Comparison of ENCODE assay signal across 1 cellular context in the genomic region with DNA sequence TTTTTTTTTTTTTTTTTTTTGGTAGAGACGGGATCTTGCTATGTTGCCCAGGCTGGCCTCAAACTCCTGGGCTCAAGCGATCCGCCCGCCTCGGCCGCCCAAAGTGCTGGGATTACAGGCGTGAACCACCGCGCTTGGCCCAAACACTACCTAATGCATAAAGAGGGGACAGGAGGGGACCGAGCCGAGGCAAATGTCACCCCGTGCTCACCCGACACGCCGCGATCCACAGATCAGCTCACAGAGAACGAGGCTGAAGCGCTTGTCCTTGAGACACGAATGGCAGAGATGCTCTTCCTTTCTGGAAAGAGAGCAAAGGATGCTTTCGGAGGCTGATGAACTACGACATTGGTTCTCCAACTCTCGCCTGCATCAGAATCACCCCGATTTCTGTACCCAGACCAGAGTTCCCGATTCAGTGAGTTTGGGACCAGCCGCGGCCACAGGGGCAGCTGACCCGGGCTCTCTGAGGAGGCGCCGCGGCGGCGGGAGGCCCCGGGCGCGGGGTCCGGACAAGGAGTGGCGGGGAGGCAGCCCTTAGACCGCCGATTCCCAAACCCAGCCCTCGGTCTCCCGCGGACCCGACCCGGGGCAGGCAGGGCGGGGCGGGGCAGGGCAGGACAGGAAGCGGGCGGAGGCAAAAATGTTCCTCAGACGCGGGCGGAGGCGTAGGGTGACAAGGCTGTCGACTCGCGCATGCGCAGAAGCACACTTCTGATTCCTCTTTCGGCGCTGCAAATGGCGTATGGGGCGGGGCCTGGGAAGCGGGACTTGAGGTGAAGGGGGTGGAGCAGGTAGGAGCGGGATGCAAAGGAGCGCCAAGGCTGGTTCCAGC.
TF ChIP-seq lines count a peak whose summit lies in the region.

Gene ZNF699 (minus strand): TSS at position 700 of the 835 bp plus-strand sequence. CDS start 4,719 bp downstream, outside the sequence.

TF ChIP-seq in HepG2, 621 proteins besides CTCF, POLR2A, EP300 and RAD21 (continued from another document and continues in another):
- TF ChIP-seq SCMH1 (CRISPR knock-in tag; IDR thresholded peaks at IDR 0.05; ENCODE audit: borderline replicate concordance) (no peak), ZMYM3 (CRISPR knock-in tag; IDR thresholded peaks at IDR 0.05) (0 out of 2 replicates have a peak, but pooled peaks have one; percentile 35), KMT2A (CRISPR knock-in tag; IDR thresholded peaks at IDR 0.05) (peak; percentile 26; the same call in 1 of the 2 replicates), ZSCAN25 (CRISPR knock-in tag; IDR thresholded peaks at IDR 0.05) (no peak; the same call in 1 of the 2 replicates), PAWR (CRISPR knock-in tag; IDR thresholded peaks at IDR 0.05; ENCODE audit: borderline replicate concordance) (no peak), KLF6 (CRISPR knock-in tag; IDR thresholded peaks at IDR 0.05) (no peak), SMARCE1 (IDR thresholded peaks at IDR 0.05; ENCODE audit: borderline replicate concordance) (no peak), CEBPG (CRISPR knock-in tag; IDR thresholded peaks at IDR 0.05) (no peak), ZNF629 (CRISPR knock-in tag; conservative IDR thresholded peaks at IDR 0.05) (no peak), ZBTB21 (CRISPR knock-in tag; IDR thresholded peaks at IDR 0.05) (no peak), KDM5B (CRISPR knock-in tag; IDR thresholded peaks at IDR 0.05; ENCODE audit: borderline replicate concordance) (no peak), MAFG (CRISPR knock-in tag; IDR thresholded peaks at IDR 0.05) (no peak), KLF9 (CRISPR knock-in tag; IDR thresholded peaks at IDR 0.05; ENCODE audit: low read depth) (no peak), YY1 (IDR thresholded peaks at IDR 0.05; ENCODE audit: insufficient read depth, insufficient replicate concordance, low read depth, low read length) (peak; percentile 70), SP1 (IDR thresholded peaks at IDR 0.05) (no peak), SP1 (CRISPR knock-in tag; IDR thresholded peaks at IDR 0.05) (no peak), AHDC1 (CRISPR knock-in tag; IDR thresholded peaks at IDR 0.05; ENCODE audit: borderline replicate concordance) (no peak), ZNF224 (CRISPR knock-in tag; IDR thresholded peaks at IDR 0.05) (no peak), KLF12 (CRISPR knock-in tag; IDR thresholded peaks at IDR 0.05; ENCODE audit: borderline replicate concordance) (no peak), SAFB2 (CRISPR knock-in tag; IDR thresholded peaks at IDR 0.05; ENCODE audit: borderline replicate concordance, low read depth) (no peak), MXD1 (CRISPR knock-in tag; IDR thresholded peaks at IDR 0.05) (no peak), ZNF746 (CRISPR knock-in tag; IDR thresholded peaks at IDR 0.05) (no peak), KDM2A (CRISPR knock-in tag; IDR thresholded peaks at IDR 0.05; ENCODE audit: borderline replicate concordance, low read depth) (peak; percentile 38; the same call in 1 of the 2 replicates), NFKB2 (CRISPR knock-in tag; IDR thresholded peaks at IDR 0.05; ENCODE audit: borderline replicate concordance) (no peak), HES4 (CRISPR knock-in tag; IDR thresholded peaks at IDR 0.05; ENCODE audit: borderline replicate concordance) (no peak), ZNF619 (CRISPR knock-in tag; IDR thresholded peaks at IDR 0.05) (no peak), AHR (CRISPR knock-in tag; IDR thresholded peaks at IDR 0.05) (no peak), GMEB1 (CRISPR knock-in tag; IDR thresholded peaks at IDR 0.05; ENCODE audit: borderline replicate concordance) (0 out of 2 replicates have a peak, but pooled peaks have one; percentile 29), NAIF1 (CRISPR knock-in tag; IDR thresholded peaks at IDR 0.05; ENCODE audit: borderline replicate concordance) (peak; percentile 38; the same call in 1 of the 2 replicates), ZNF775 (CRISPR knock-in tag; IDR thresholded peaks at IDR 0.05; ENCODE audit: borderline replicate concordance) (no peak), SAP130 (CRISPR knock-in tag; IDR thresholded peaks at IDR 0.05; ENCODE audit: low read depth) (peak; percentile 71), ZNF839 (CRISPR knock-in tag; IDR thresholded peaks at IDR 0.05; ENCODE audit: borderline replicate concordance) (no peak), POGZ (CRISPR knock-in tag; IDR thresholded peaks at IDR 0.05) (0 out of 2 replicates have a peak, but pooled peaks have one; percentile 19), MBNL3 (CRISPR knock-in tag; conservative IDR thresholded peaks at IDR 0.05) (no peak)
- TF ChIP-seq, protein P1, sequence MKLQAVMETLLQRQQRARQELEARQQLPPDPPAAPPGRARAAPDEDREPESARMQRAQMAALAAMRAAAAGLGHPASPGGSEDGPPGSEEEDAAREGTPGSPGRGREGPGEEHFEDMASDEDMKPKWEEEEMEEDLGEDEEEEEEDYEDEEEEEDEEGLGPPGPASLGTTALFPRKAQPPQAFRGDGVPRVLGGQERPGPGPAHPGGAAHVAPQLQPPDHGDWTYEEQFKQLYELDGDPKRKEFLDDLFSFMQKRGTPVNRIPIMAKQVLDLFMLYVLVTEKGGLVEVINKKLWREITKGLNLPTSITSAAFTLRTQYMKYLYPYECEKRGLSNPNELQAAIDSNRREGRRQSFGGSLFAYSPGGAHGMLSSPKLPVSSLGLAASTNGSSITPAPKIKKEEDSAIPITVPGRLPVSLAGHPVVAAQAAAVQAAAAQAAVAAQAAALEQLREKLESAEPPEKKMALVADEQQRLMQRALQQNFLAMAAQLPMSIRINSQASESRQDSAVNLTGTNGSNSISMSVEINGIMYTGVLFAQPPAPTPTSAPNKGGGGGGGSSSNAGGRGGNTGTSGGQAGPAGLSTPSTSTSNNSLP (IDR thresholded peaks at IDR 0.05; ENCODE audit: low read depth, low read length) = no peak
- TF ChIP-seq, protein P2, sequence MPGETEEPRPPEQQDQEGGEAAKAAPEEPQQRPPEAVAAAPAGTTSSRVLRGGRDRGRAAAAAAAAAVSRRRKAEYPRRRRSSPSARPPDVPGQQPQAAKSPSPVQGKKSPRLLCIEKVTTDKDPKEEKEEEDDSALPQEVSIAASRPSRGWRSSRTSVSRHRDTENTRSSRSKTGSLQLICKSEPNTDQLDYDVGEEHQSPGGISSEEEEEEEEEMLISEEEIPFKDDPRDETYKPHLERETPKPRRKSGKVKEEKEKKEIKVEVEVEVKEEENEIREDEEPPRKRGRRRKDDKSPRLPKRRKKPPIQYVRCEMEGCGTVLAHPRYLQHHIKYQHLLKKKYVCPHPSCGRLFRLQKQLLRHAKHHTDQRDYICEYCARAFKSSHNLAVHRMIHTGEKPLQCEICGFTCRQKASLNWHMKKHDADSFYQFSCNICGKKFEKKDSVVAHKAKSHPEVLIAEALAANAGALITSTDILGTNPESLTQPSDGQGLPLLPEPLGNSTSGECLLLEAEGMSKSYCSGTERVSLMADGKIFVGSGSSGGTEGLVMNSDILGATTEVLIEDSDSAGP (CRISPR knock-in tag; IDR thresholded peaks at IDR 0.05; ENCODE audit: borderline replicate concordance) = peak; percentile 64; the same call in 1 of the 2 replicates
- TF ChIP-seq, protein P3, sequence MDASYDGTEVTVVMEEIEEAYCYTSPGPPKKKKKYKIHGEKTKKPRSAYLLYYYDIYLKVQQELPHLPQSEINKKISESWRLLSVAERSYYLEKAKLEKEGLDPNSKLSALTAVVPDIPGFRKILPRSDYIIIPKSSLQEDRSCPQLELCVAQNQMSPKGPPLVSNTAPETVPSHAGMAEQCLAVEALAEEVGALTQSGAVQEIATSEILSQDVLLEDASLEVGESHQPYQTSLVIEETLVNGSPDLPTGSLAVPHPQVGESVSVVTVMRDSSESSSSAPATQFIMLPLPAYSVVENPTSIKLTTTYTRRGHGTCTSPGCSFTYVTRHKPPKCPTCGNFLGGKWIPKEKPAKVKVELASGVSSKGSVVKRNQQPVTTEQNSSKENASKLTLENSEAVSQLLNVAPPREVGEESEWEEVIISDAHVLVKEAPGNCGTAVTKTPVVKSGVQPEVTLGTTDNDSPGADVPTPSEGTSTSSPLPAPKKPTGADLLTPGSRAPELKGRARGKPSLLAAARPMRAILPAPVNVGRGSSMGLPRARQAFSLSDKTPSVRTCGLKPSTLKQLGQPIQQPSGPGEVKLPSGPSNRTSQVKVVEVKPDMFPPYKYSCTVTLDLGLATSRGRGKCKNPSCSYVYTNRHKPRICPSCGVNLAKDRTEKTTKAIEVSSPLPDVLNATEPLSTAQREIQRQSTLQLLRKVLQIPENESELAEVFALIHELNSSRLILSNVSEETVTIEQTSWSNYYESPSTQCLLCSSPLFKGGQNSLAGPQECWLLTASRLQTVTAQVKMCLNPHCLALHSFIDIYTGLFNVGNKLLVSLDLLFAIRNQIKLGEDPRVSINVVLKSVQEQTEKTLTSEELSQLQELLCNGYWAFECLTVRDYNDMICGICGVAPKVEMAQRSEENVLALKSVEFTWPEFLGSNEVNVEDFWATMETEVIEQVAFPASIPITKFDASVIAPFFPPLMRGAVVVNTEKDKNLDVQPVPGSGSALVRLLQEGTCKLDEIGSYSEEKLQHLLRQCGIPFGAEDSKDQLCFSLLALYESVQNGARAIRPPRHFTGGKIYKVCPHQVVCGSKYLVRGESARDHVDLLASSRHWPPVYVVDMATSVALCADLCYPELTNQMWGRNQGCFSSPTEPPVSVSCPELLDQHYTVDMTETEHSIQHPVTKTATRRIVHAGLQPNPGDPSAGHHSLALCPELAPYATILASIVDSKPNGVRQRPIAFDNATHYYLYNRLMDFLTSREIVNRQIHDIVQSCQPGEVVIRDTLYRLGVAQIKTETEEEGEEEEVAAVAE (CRISPR knock-in tag; IDR thresholded peaks at IDR 0.05; ENCODE audit: borderline replicate concordance) = no peak
- TF ChIP-seq, protein P4, sequence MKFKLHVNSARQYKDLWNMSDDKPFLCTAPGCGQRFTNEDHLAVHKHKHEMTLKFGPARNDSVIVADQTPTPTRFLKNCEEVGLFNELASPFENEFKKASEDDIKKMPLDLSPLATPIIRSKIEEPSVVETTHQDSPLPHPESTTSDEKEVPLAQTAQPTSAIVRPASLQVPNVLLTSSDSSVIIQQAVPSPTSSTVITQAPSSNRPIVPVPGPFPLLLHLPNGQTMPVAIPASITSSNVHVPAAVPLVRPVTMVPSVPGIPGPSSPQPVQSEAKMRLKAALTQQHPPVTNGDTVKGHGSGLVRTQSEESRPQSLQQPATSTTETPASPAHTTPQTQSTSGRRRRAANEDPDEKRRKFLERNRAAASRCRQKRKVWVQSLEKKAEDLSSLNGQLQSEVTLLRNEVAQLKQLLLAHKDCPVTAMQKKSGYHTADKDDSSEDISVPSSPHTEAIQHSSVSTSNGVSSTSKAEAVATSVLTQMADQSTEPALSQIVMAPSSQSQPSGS (CRISPR knock-in tag; IDR thresholded peaks at IDR 0.05) = no peak
- TF ChIP-seq, protein P5, sequence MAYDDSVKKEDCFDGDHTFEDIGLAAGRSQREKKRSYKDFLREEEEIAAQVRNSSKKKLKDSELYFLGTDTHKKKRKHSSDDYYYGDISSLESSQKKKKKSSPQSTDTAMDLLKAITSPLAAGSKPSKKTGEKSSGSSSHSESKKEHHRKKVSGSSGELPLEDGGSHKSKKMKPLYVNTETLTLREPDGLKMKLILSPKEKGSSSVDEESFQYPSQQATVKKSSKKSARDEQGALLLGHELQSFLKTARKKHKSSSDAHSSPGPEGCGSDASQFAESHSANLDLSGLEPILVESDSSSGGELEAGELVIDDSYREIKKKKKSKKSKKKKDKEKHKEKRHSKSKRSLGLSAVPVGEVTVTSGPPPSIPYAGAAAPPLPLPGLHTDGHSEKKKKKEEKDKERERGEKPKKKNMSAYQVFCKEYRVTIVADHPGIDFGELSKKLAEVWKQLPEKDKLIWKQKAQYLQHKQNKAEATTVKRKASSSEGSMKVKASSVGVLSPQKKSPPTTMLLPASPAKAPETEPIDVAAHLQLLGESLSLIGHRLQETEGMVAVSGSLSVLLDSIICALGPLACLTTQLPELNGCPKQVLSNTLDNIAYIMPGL (CRISPR knock-in tag; IDR thresholded peaks at IDR 0.05; ENCODE audit: borderline replicate concordance in 1 of 2, low read depth in 1 of 2) = peak in 1 of 2 experiments; percentile 63; a peak in 2 of 4 replicates
